ENCODE assay signal across 32 cellular contexts in the genomic region with DNA sequence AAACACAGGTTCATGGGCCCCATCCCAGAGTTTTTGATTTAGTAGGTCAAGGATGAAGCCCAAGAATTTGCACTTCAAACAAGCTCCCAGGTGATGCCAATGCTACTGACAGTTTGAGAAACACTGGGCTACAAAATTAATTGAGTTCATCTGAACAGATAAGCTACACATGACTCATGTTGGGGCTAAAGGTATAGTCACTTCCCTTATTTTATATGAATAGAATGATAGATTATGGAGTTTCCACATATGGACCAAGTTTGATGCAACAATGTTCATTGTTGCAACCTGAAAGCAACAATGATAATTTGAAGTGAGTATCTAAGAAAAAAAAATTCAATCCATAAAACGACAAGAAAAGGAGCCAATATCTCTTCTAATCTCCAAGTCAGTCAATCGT. TPM values are rescaled to one million over a fixed set of nuclear protein-coding genes. Genes with fewer than 3 reads are reported as not detected.
"Had no signal": no experiment of that assay in that cellular context is flagged by ENCODE, and none has a peak within 500 bp of the region (broad histone marks: within the 10 kb centered on the region; RNA-seq: fewer than 3 reads in every experiment).

No MANE protein-coding gene starts in this region.

- DNase-seq: activated CD4-positive, alpha-beta T cell treated with anti-CD3 and anti-CD28 coated beads, Interleukin-2, amount 10 ng/mL, durations not matched to agents 24 days and 14 days; activated CD4-positive, alpha-beta T cell treated with anti-CD3 and anti-CD28 coated beads, Interleukin-2, amount 50 U/mL, for 4 hours; activated CD8-positive, alpha-beta T cell treated with anti-CD3 and anti-CD28 coated beads for 36 hours; activated effector memory CD4-positive, alpha-beta T cell treated with anti-CD3 and anti-CD28 coated beads, Interleukin-2, amount 50 U/mL, for 16 hours; activated naive CD4-positive, alpha-beta T cell; activated naive CD4-positive, alpha-beta T cell treated with anti-CD3 and anti-CD28 coated beads, Interleukin-2, amount 50 U/mL, for 16 hours; activated naive CD8-positive, alpha-beta T cell treated with anti-CD3 and anti-CD28 coated beads for 36 hours; activated T-cell treated with anti-CD3 and anti-CD28 coated beads, Interleukin-2, amount 50 U/mL, for 1 hour; activated T-cell treated with anti-CD3 and anti-CD28 coated beads, Interleukin-2, amount 50 U/mL, for 72 hours; amniotic stem cell; aorta; brain microvascular endothelial cell; Karpas-422; KBM-7; MG63; NCI-H1048; NCI-H1436 treated with DMSO at 0.1 percent for 48 hours; NCI-H1694 treated with DMSO at 0.1 percent for 48 hours; NCI-H2029; NCI-H345; NCI-H524 treated with DMSO at 0.1 percent for 48 hours; PC-3; Peyer's patch; RPMI8226; SIG-M5; SW 1271; T1000 had no signal

- H3K4me3 ChIP-seq: cardiac muscle cell, MG63, Peyer's patch had no signal

- H3K36me3 ChIP-seq: brain microvascular endothelial cell, cardiac muscle cell, MG63, Peyer's patch had no signal

- H3K27ac ChIP-seq: brain microvascular endothelial cell, cardiac muscle cell, Peyer's patch had no signal

- H3K9me3 ChIP-seq: MG63, Peyer's patch had no signal

- ATAC-seq: activated CD8-positive, alpha-beta T cell treated with anti-CD3 and anti-CD28 coated beads for 36 hours; activated T-cell treated with anti-CD3 and anti-CD28 coated beads, Interleukin-2, amount 50 U/mL, for 72 hours; activated T-helper 17 cell treated with anti-CD3 and anti-CD28 coated beads, Interleukin-2, amount 50 U/mL, for 72 hours; PC-3; Right ventricle myocardium inferior had no signal

- H3K27me3 ChIP-seq: brain microvascular endothelial cell, MG63, Peyer's patch had no signal

- H3K4me1 ChIP-seq: Peyer's patch had no signal

RNA-seq across cellular contexts. Expression of gene SOX6, which starts 54.9 kb away (rescaled TPM):
- total RNA-seq: activated CD4-positive, alpha-beta T cell treated with anti-CD3 and anti-CD28 coated beads, Interleukin-2, amount 10 ng/mL, durations not matched to agents 24 days and 14 days; activated CD8-positive, alpha-beta memory T cell treated with anti-CD3 and anti-CD28 coated beads for 36 hours; PC-3; T-helper 2 cell treated with Interferon-gamma antibody and Interleukin-4, amounts not matched to agents 100 ng/mL and 5 ng/mL, for 36 hours had no signal
